In genomic region chr6:117911660-117912059, GRCh38 we compare ENCODE assay signal across 32 cellular contexts. TPM values are rescaled to one million over a fixed set of nuclear protein-coding genes. Genes with fewer than 3 reads are reported as not detected.
"Had no signal": no experiment of that assay in that cellular context is flagged by ENCODE, and none has a peak within 500 bp of the region (broad histone marks: within the 10 kb centered on the region; RNA-seq: fewer than 3 reads in every experiment).

No MANE protein-coding gene starts in this region.

- ATAC-seq: naive thymus-derived CD8-positive, alpha-beta T cell; natural killer cell treated with Interleukin-12 subunit alpha and Interleukin-12 subunit beta and Interleukin-15 and Interleukin-18, amount 100 ng/mL, for 72 hours; psoas muscle; right cardiac atrium; sciatic nerve; stimulated activated memory B cell treated with anti-CD40 and anti-IgM and Interleukin-4, amounts not matched to agents 10 μg/mL and 1 μg/mL and 100 μg/mL, for 72 hours; stimulated activated naive CD8-positive, alpha-beta T cell treated with anti-CD3 and anti-CD28 coated beads, Interleukin-15, amount 100 ng/mL, for 72 hours; stimulated activated naive CD8-positive, alpha-beta T cell treated with anti-CD3 and anti-CD28 coated beads, Interleukin-15, Interleukin-2, amounts not matched to agents 100 U/mL and 50 U/mL, for 24 hours; upper lobe of right lung had no signal

- H3K4me3 ChIP-seq: neural progenitor cell, ovary, psoas muscle, skin epidermis, smooth muscle cell, spleen, suprapubic skin, testis, tibial artery, transverse colon, upper lobe of right lung, uterus had no signal

- H3K36me3 ChIP-seq: neural progenitor cell, ovary, spleen, suprapubic skin, tibial artery, transverse colon, upper lobe of right lung, uterus had no signal

- H3K9me3 Mint-ChIP-seq: natural killer cell treated with Interleukin-12 subunit alpha and Interleukin-12 subunit beta and Interleukin-15 and Interleukin-18, amount 100 ng/mL, for 72 hours; stimulated activated memory B cell treated with anti-CD40 and anti-IgM and Interleukin-4, amounts not matched to agents 10 μg/mL and 1 μg/mL and 100 μg/mL, for 72 hours; stimulated activated naive CD8-positive, alpha-beta T cell treated with anti-CD3 and anti-CD28 coated beads, Interleukin-15, amount 100 ng/mL, for 72 hours; type B pancreatic cell had no signal

- H3K4me3 Mint-ChIP-seq: naive thymus-derived CD8-positive, alpha-beta T cell; natural killer cell treated with Interleukin-12 subunit alpha and Interleukin-12 subunit beta and Interleukin-15 and Interleukin-18, amount 100 ng/mL, for 72 hours; nephron progenitor cell; neural progenitor cell; stimulated activated memory B cell treated with anti-CD40 and anti-IgM and Interleukin-4, amounts not matched to agents 10 μg/mL and 1 μg/mL and 100 μg/mL, for 72 hours; stimulated activated naive CD8-positive, alpha-beta T cell treated with anti-CD3 and anti-CD28 coated beads, Interleukin-15, amount 100 ng/mL, for 72 hours; type B pancreatic cell had no signal

- H3K27me3 ChIP-seq: ovary, testis, uterus had no signal

- H3K9me3 ChIP-seq: ovary, psoas muscle, spleen, suprapubic skin, testis, tibial artery, transverse colon, upper lobe of right lung, uterus had no signal

- H3K4me2 ChIP-seq: neural progenitor cell, smooth muscle cell had no signal

- H3K4me1 ChIP-seq: parathyroid adenoma, testis, upper lobe of right lung, uterus had no signal

- DNase-seq: naive thymus-derived CD8-positive, alpha-beta T cell; nephron progenitor cell; occipital lobe; ovary; posterior cingulate gyrus; psoas muscle; right cardiac atrium; spleen; stimulated activated CD4-positive, alpha-beta T cell treated with anti-CD3 and anti-CD28 coated beads, Interleukin-12 subunit alpha, Interleukin-12 subunit beta, amount 100 ng/mL, for 4 hours; stimulated activated CD4-positive, alpha-beta T cell treated with anti-CD3 and anti-CD28 coated beads, Interleukin-1b, Interleukin-23, amount 100 ng/mL, for 48 hours; stimulated activated CD4-positive, alpha-beta T cell treated with anti-CD3 and anti-CD28 coated beads, Interleukin-4, amount 100 ng/mL, for 1 hour; stimulated activated CD4-positive, alpha-beta T cell treated with anti-CD3 and anti-CD28 coated beads, Interleukin-4, amount 100 ng/mL, for 4 hours; stimulated activated CD8-positive, alpha-beta memory T cell treated with anti-CD3 and anti-CD28 coated beads, Interleukin-4, amount 100 ng/mL, for 48 hours; stimulated activated naive CD4-positive, alpha-beta T cell; stimulated activated naive CD8-positive, alpha-beta T cell treated with anti-CD3 and anti-CD28 coated beads, Interleukin-15, amount 100 ng/mL, for 72 hours; stimulated activated naive CD8-positive, alpha-beta T cell treated with anti-CD3 and anti-CD28 coated beads, Interleukin-15, Interleukin-2, amounts not matched to agents 100 U/mL and 50 U/mL, for 24 hours; substantia nigra; testis; tibial artery; transverse colon; upper lobe of right lung; uterus had no signal

- H3K27ac ChIP-seq: neural progenitor cell, ovary, parathyroid adenoma, psoas muscle, skin epidermis, spleen, suprapubic skin, testis, tibial artery, transverse colon, upper lobe of right lung, uterus had no signal

- H3K27ac Mint-ChIP-seq: naive thymus-derived CD8-positive, alpha-beta T cell; natural killer cell treated with Interleukin-12 subunit alpha and Interleukin-12 subunit beta and Interleukin-15 and Interleukin-18, amount 100 ng/mL, for 72 hours; nephron progenitor cell; neural progenitor cell; progenitor cell of endocrine pancreas; stimulated activated memory B cell treated with anti-CD40 and anti-IgM and Interleukin-4, amounts not matched to agents 10 μg/mL and 1 μg/mL and 100 μg/mL, for 72 hours; stimulated activated naive CD8-positive, alpha-beta T cell treated with anti-CD3 and anti-CD28 coated beads, Interleukin-15, amount 100 ng/mL, for 72 hours; type B pancreatic cell had no signal

- H3K36me3 Mint-ChIP-seq: natural killer cell treated with Interleukin-12 subunit alpha and Interleukin-12 subunit beta and Interleukin-15 and Interleukin-18, amount 100 ng/mL, for 72 hours; stimulated activated memory B cell treated with anti-CD40 and anti-IgM and Interleukin-4, amounts not matched to agents 10 μg/mL and 1 μg/mL and 100 μg/mL, for 72 hours; type B pancreatic cell had no signal

- H3K9ac ChIP-seq: neural progenitor cell, parathyroid adenoma had no signal

- H2AFZ ChIP-seq: neural progenitor cell, parathyroid adenoma had no signal

RNA-seq across cellular contexts. Expression of gene SLC35F1, which starts 4.6 kb away (rescaled TPM):
- total RNA-seq: naive thymus-derived CD8-positive, alpha-beta T cell; natural killer cell treated with Interleukin-12 subunit alpha and Interleukin-12 subunit beta and Interleukin-15 and Interleukin-18, amount 100 ng/mL, for 72 hours had no signal
- polyA plus RNA-seq: naive thymus-derived CD8-positive, alpha-beta T cell had no signal
